ENCODE assay signal across 8 cellular contexts in genomic region chr1:158087320-158087927, GRCh38.
DNase-seq lines count a peak whose midpoint lies in the region; ATAC-seq lines count a peak whose summit lies in the region.

No MANE protein-coding gene starts in this region.

- H3K4me1 Mint-ChIP-seq in activated CD4-positive, alpha-beta memory T cell treated with anti-CD3 and anti-CD28 coated beads, Interleukin-2, amount 10 ng/mL, durations not matched to agents 7 days and 5 days, result no peaks in the 10 kb centered on the region

- H3K9me3 Mint-ChIP-seq in activated CD4-positive, alpha-beta memory T cell treated with anti-CD3 and anti-CD28 coated beads, Interleukin-2, amount 10 ng/mL, durations not matched to agents 7 days and 5 days, result no peaks in the 10 kb centered on the region

- ATAC-seq in GM19467 (IDR thresholded peaks at IDR 0.05; ENCODE audit: unreplicated experiment), result peak; percentile 63

- H3K36me3 Mint-ChIP-seq in activated CD4-positive, alpha-beta memory T cell treated with anti-CD3 and anti-CD28 coated beads, Interleukin-2, amount 10 ng/mL, durations not matched to agents 7 days and 5 days (ENCODE audit: low read depth), result no peaks in the 10 kb centered on the region

- peak; percentile 90 for DNase-seq in DMS 273 (lab: John Stamatoyannopoulos, UW; ENCODE audit: unreplicated experiment)
- DNase-seq in NCI-H2029 (lab: John Stamatoyannopoulos, UW), result peak; percentile 20
- DNase-seq in activated CD4-positive, alpha-beta memory T cell treated with anti-CD3 and anti-CD28 coated beads, Interleukin-2, amount 10 ng/mL, durations not matched to agents 7 days and 5 days, result peak; percentile 25
- DNase-seq in head of caudate nucleus, result peak in 31 of 42 donors; percentile 9 to 73 (median 37)
- peak; percentile 54 for DNase-seq in renal cortical epithelial cell (ENCODE audit: low read depth)
- no peak for DNase-seq in cortex of kidney (lab: John Stamatoyannopoulos, UW)
- DNase-seq in activated effector memory CD4-positive, alpha-beta T cell treated with anti-CD3 and anti-CD28 coated beads, Interleukin-2, amount 50 U/mL, for 16 hours, result no peak

- H3K27ac Mint-ChIP-seq in activated CD4-positive, alpha-beta memory T cell treated with anti-CD3 and anti-CD28 coated beads, Interleukin-2, amount 10 ng/mL, durations not matched to agents 7 days and 5 days, result no peak overlapping the region

- CTCF ChIA-PET in activated CD4-positive, alpha-beta memory T cell treated with anti-CD3 and anti-CD28 coated beads, Interleukin-2, amount 10 ng/mL, durations not matched to agents 7 days and 5 days (lab: Charles Lee), result interaction anchor here (0.6 to 2.6 kb wide), 5 partner anchors 9 to 98 kb away, joined by 3 to 11 read pairs (median 6); no protein-coding TSS in a partner anchor

- POLR2A ChIA-PET in activated CD4-positive, alpha-beta memory T cell treated with anti-CD3 and anti-CD28 coated beads, Interleukin-2, amount 10 ng/mL, durations not matched to agents 7 days and 5 days (lab: Charles Lee), result no interaction called here

- H3K4me3 Mint-ChIP-seq in activated CD4-positive, alpha-beta memory T cell treated with anti-CD3 and anti-CD28 coated beads, Interleukin-2, amount 10 ng/mL, durations not matched to agents 7 days and 5 days, result no peak overlapping the region

- intact Hi-C loops in head of caudate nucleus (cut with DNase I), result no loop called here

- H3K27me3 Mint-ChIP-seq in activated CD4-positive, alpha-beta memory T cell treated with anti-CD3 and anti-CD28 coated beads, Interleukin-2, amount 10 ng/mL, durations not matched to agents 7 days and 5 days, result no peaks in the 10 kb centered on the region

Comparison
In these comparisons a context has a peak if more than half of its experiments do, and no peak if none do; other contexts are left out.
1. DNase-seq: peak in DMS 273 (single experiment), NCI-H2029 (single experiment), activated CD4-positive, alpha-beta memory T cell treated with anti-CD3 and anti-CD28 coated beads, Interleukin-2, amount 10 ng/mL, durations not matched to agents 7 days and 5 days (single experiment), head of caudate nucleus (31 of 42) and renal cortical epithelial cell (single experiment); none in cortex of kidney (single experiment) and activated effector memory CD4-positive, alpha-beta T cell treated with anti-CD3 and anti-CD28 coated beads, Interleukin-2, amount 50 U/mL, for 16 hours (single experiment).